Comparison of ENCODE assay signal across 17 cellular contexts in the genomic region with DNA sequence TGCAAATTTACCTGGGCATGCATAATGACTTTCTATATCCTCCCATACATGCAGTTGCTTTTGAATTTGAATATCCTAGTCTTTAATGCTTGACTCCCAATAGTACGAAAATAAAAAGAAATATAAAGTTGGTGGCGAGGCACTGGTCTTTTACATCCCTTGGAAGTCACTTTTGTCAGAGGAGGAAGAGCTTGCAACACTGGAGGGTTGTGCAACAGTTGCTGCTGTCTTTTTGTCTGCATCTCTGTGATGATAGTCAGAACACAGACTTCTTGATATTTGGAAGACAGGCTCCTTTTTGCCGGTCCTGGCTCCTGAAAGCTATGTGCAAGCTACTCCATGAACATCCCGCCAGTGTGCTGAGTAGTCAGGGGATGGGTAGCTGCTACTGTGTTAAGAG.
"Had no signal": no experiment of that assay in that cellular context is flagged by ENCODE, and none has a peak within 500 bp of the region (broad histone marks: within the 10 kb centered on the region; RNA-seq: fewer than 3 reads in every experiment).

No MANE protein-coding gene starts in this region.

- H3K36me3 ChIP-seq: MG63, SJCRH30 had no signal

- H3K4me3 ChIP-seq: MG63, SJCRH30 had no signal

- DNase-seq: Karpas-422, KG1, MG63, NCI-H1092 treated with DMSO at 0.1 percent for 48 hours, NCI-H1436, NCI-H1694, NCI-H187 treated with DMSO at 0.1 percent for 48 hours, NCI-H2029 treated with DMSO at 0.1 percent for 48 hours, NCI-H345, NCI-H446 treated with DMSO at 0.1 percent for 48 hours, NCI-H510A treated with DMSO at 0.1 percent for 48 hours, NCI-H69, NCI-H774, Right ventricle myocardium superior, RPMI8226, SJCRH30, T-helper 1 cell had no signal

- H3K9me3 ChIP-seq: SJCRH30 had no signal

- H3K4me1 ChIP-seq: SJCRH30 had no signal

- H3K27me3 ChIP-seq: MG63, SJCRH30 had no signal
